Comparison of ENCODE assay signal across 15 cellular contexts in genomic region chr19:48817585-48818124, GRCh38.
"Had no signal": no experiment of that assay in that cellular context is flagged by ENCODE, and none has a peak within 500 bp of the region (broad histone marks: within the 10 kb centered on the region; RNA-seq: fewer than 3 reads in every experiment).

No MANE protein-coding gene starts in this region.

- DNase-seq: activated CD4-positive, alpha-beta T cell treated with anti-CD3 and anti-CD28 coated beads, Interleukin-2, amount 50 U/mL, for 48 hours; activated CD8-positive, alpha-beta memory T cell treated with anti-CD3 and anti-CD28 coated beads, Interleukin-2, amount 10 ng/mL, durations not matched to agents 7 days and 5 days; activated effector memory CD4-positive, alpha-beta T cell treated with anti-CD3 and anti-CD28 coated beads, Interleukin-2, amount 50 U/mL, for 16 hours; activated T-cell treated with anti-CD3 and anti-CD28 coated beads, Interleukin-2, amount 50 U/mL, for 24 hours; cerebellar nuclear complex; dermis blood vessel endothelial cell; hypothalamus; naive thymus-derived CD8-positive, alpha-beta T cell; stimulated activated CD4-positive, alpha-beta T cell treated with anti-CD3 and anti-CD28 coated beads, Interleukin-2, amount 100 ng/mL, for 24 hours; stimulated activated naive CD4-positive, alpha-beta T cell; T-helper 2 cell had no signal

- H3K9me3 ChIP-seq: mucosa of descending colon, neutrophil had no signal

- H3K36me3 ChIP-seq: neutrophil had no signal

- ATAC-seq: activated CD4-positive, CD25-positive, alpha-beta regulatory T cell treated with anti-CD3 and anti-CD28 coated beads, Interleukin-2, amount 50 U/mL, for 24 hours; activated CD8-positive, alpha-beta memory T cell treated with anti-CD3 and anti-CD28 coated beads, Interleukin-2, amount 10 ng/mL, durations not matched to agents 7 days and 5 days; naive thymus-derived CD8-positive, alpha-beta T cell; sciatic nerve had no signal

- H3K27ac ChIP-seq: neutrophil had no signal

- H3K4me3 ChIP-seq: mucosa of descending colon had no signal
